Comparison of ENCODE assay signal across 1 cellular context in genomic region chr6:107075951-107076381, GRCh38.
TF ChIP-seq lines count a peak whose summit lies in the region.

No MANE protein-coding gene starts in this region.

TF ChIP-seq in SK-N-SH treated with all-trans-retinoic acid at 6 μM for 48 hours, 23 proteins besides CTCF, POLR2A, EP300 and RAD21 (continued from another document):
- TF ChIP-seq POU6F1 (CRISPR knock-in tag; IDR thresholded peaks at IDR 0.05; ENCODE audit: borderline replicate concordance, low read depth) = no peak
- no peak for TF ChIP-seq BACH2 (CRISPR knock-in tag; IDR thresholded peaks at IDR 0.05; ENCODE audit: borderline replicate concordance)
- TF ChIP-seq ZC3H10 (CRISPR knock-in tag; IDR thresholded peaks at IDR 0.05) = no peak
- no peak for TF ChIP-seq RARB (CRISPR knock-in tag; IDR thresholded peaks at IDR 0.05)
